Comparison of ENCODE assay signal across 8 cellular contexts in the genomic region with DNA sequence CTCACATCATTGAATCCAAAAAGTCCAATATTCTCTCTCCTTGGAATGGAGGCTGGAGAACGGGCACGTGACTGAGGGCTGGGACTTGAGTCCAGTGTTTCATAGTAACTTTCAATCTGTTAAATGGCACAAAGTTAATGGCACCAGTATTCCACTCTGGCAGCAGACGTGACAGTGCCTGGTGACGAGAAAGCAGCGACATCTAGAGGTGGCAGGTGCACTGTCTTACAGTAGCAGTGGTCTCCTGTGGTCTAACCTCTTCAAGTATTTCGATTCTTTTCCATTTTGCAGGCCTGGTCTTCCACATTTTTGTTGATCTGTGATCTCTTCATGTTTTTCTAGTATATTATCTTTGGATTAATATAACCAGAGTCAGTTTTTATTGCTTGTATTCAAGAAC.
DNase-seq lines count a peak whose midpoint lies in the region; ATAC-seq, FAIRE-seq and TF ChIP-seq lines count a peak whose summit lies in the region.

No MANE protein-coding gene starts in this region.

- no peak overlapping the region for H3K4me3 ChIP-seq in Jurkat, Clone E6-1 (ENCODE audit: low read length)
- H3K4me3 ChIP-seq in choroid plexus epithelial cell (ENCODE audit: low read depth, low read length) = no peak overlapping the region

- TF ChIP-seq CTCF in D721Med (IDR thresholded peaks at IDR 0.05; ENCODE audit: insufficient read depth, missing control alignments) (peak; percentile 18), choroid plexus epithelial cell (conservative IDR thresholded peaks at IDR 0.05; ENCODE audit: low read depth, low read length) (peak; percentile 44)

- no peak for DNase-seq in D721Med (ENCODE audit: insufficient read length, low spot score)
- peak; percentile 45 for DNase-seq in Jurkat, Clone E6-1 (ENCODE audit: low read depth, low spot score)
- DNase-seq in choroid plexus epithelial cell (ENCODE audit: low read depth) = peak; percentile 13
- no peak for DNase-seq in NCI-H510A (lab: John Stamatoyannopoulos, UW)
- DNase-seq in effector CD8-positive, alpha-beta T cell (lab: John Stamatoyannopoulos, UW) = no peak
- DNase-seq in DMS79 (lab: John Stamatoyannopoulos, UW) = no peak
- no peak for DNase-seq in cerebellum (ENCODE audit: low spot score)

- FAIRE-seq in D721Med (lab: Jason Lieb, UNC) = no peak

- peak; percentile 78 for ATAC-seq in GM19455 (IDR thresholded peaks at IDR 0.05; ENCODE audit: unreplicated experiment)

Comparison
In these comparisons a context has a peak if more than half of its experiments do, and no peak if none do; other contexts are left out.
1. DNase-seq: peak in Jurkat, Clone E6-1 (single experiment) and choroid plexus epithelial cell (single experiment); none in D721Med (single experiment), NCI-H510A (single experiment), effector CD8-positive, alpha-beta T cell (single experiment), DMS79 (single experiment) and cerebellum (single experiment).